ENCODE assay signal across 1 cellular context in the genomic region with DNA sequence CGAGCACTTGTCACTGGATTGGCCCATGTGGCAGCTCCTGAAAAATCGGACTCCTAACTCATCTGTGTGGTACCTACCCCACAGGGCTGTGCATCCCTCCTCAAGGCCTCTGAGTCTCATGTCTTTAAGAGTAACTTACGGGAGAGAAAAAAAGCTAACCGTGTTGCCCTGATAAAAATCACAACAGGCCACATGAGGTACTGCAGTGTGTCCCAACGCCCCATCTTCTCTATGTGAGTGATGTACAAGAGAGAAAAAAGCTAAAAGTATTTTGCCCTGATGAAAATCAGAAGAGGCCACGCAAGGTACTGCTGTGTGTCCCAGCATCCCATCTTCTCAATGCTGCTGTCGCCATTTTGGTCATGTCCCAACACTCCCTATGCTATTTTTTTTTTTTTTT.
TF ChIP-seq lines count a peak whose summit lies in the region.

No MANE protein-coding gene starts in this region.

TF ChIP-seq in HepG2, 621 proteins besides CTCF, POLR2A, EP300 and RAD21:
- TF ChIP-seq SIX1 (CRISPR knock-in tag; IDR thresholded peaks at IDR 0.05; ENCODE audit: borderline replicate concordance) (no peak), ZNF382 (CRISPR knock-in tag; IDR thresholded peaks at IDR 0.05; ENCODE audit: borderline replicate concordance) (no peak), NR2F2 (IDR thresholded peaks at IDR 0.05; ENCODE audit: borderline replicate concordance, low read depth) (no peak), ZNF589 (CRISPR knock-in tag; conservative IDR thresholded peaks at IDR 0.05) (no peak), ZSCAN25 (CRISPR knock-in tag; IDR thresholded peaks at IDR 0.05) (no peak), PRMT3 (CRISPR knock-in tag; IDR thresholded peaks at IDR 0.05; ENCODE audit: borderline replicate concordance, low read depth) (no peak), FOXJ3 (CRISPR knock-in tag; IDR thresholded peaks at IDR 0.05; ENCODE audit: borderline replicate concordance) (no peak), SPEN (CRISPR knock-in tag; IDR thresholded peaks at IDR 0.05; ENCODE audit: low read depth) (no peak), MAFF (IDR thresholded peaks at IDR 0.05; ENCODE audit: low read depth, low read length) (no peak), NPAS2 (CRISPR knock-in tag; IDR thresholded peaks at IDR 0.05; ENCODE audit: borderline replicate concordance) (no peak)
